Comparison of ENCODE assay signal across 8 cellular contexts in the genomic region with DNA sequence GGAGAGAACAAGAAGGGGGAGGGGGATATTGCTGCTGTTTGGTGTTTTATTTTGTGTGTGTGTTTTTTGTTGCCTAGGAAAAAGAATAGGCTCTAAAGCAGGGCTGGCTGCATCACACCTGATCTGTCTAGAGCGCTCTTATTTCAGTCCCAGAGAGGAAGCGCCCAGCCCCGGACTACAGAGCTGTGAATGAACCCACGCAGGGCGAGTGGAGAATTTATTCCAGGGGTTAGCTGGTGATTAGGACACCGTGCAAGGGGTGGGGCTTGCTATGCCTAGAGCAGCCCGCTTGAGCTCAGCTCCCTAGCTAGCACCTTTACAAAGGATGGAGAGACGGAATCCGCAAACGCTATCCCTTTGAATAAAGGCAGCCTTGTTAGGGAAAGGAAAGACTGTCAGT. TPM values are rescaled to one million over a fixed set of nuclear protein-coding genes. Genes with fewer than 3 reads are reported as not detected.
DNase-seq lines count a peak whose midpoint lies in the region; ATAC-seq and TF ChIP-seq lines count a peak whose summit lies in the region.

No MANE protein-coding gene starts in this region.

- H2AFZ ChIP-seq in SU-DHL-6 (ENCODE audit: low read depth, low read length, severe bottlenecking), result peak overlapping the region; percentile 10

- no peaks in the 10 kb centered on the region for H3K27me3 ChIP-seq in SU-DHL-6 (ENCODE audit: low read length)

- H3K9me3 ChIP-seq in SU-DHL-6 (ENCODE audit: insufficient read depth, low read length), result no peaks in the 10 kb centered on the region

- H3F3A ChIP-seq in SU-DHL-6 (ENCODE audit: insufficient read depth), result no peaks in the 10 kb centered on the region

- no peaks in the 10 kb centered on the region for H3K79me2 ChIP-seq in SU-DHL-6 (ENCODE audit: insufficient read depth, low read length)

- H3K9me2 ChIP-seq in SU-DHL-6 (replicated peaks; ENCODE audit: insufficient read depth, low read length), result no peaks in the 10 kb centered on the region

- no peak for TF ChIP-seq CTCF in AG09309 (IDR thresholded peaks at IDR 0.05; ENCODE audit: control insufficient read depth, insufficient read depth, low read depth, low read length, missing control alignments)
- no peak for TF ChIP-seq CTCF in SU-DHL-6 (IDR thresholded peaks at IDR 0.05; ENCODE audit: insufficient read depth, low read length, poor library complexity, severe bottlenecking)
- TF ChIP-seq CTCF in fibroblast of pulmonary artery (IDR thresholded peaks at IDR 0.05; ENCODE audit: low read length, missing control alignments), result no peak

- no peak overlapping the region for H3K27ac ChIP-seq in SU-DHL-6 (ENCODE audit: low read depth, low read length)

- peak overlapping the region; percentile 30 for H3K4me3 ChIP-seq in AG09309 (ENCODE audit: control insufficient read depth, low read depth, low read length)
- H3K4me3 ChIP-seq in SU-DHL-6 (ENCODE audit: insufficient read depth, low read length, poor library complexity, severe bottlenecking), result no peak overlapping the region
- peak overlapping the region; percentile 57 for H3K4me3 ChIP-seq in fibroblast of pulmonary artery (replicated peaks; ENCODE audit: low read depth, low read length)

- no peaks in the 10 kb centered on the region for H4K20me1 ChIP-seq in SU-DHL-6 (ENCODE audit: low read depth, low read length)

- H3K36me3 ChIP-seq in SU-DHL-6 (ENCODE audit: low read length), result no peaks in the 10 kb centered on the region

- ATAC-seq in HG03045 (IDR thresholded peaks at IDR 0.05; ENCODE audit: unreplicated experiment), result no peak

- H3K9ac ChIP-seq in SU-DHL-6 (ENCODE audit: low read length), result no peak overlapping the region

- peak overlapping the region; percentile 45 for H3K4me2 ChIP-seq in SU-DHL-6 (ENCODE audit: low read depth, low read length, poor library complexity, severe bottlenecking)

- DNase-seq in AG09309 (ENCODE audit: low read depth) (no peak), HPDE6-E6E7 (ENCODE audit: extremely low spot score) (peak; percentile 26), fibroblast of pulmonary artery (ENCODE audit: low read depth) (peak; percentile 57), myocyte (ENCODE audit: low read depth) (peak; percentile 64), superior temporal gyrus (ENCODE audit: extremely low spot score) (no peak)
- DNase-seq in activated effector memory CD4-positive, alpha-beta T cell treated with anti-CD3 and anti-CD28 coated beads, Interleukin-2, amount 50 U/mL, for 16 hours, result no peak

RNA-seq across cellular contexts. Expression of a gene that starts 0.6 kb away (rescaled TPM):
- total RNA-seq in myocyte, result 58.0 and 59.0 TPM in 2 replicates
- polyA plus RNA-seq in myocyte (2012), result 10.4 TPM

Comparison
In these comparisons a context has a peak if more than half of its experiments do, and no peak if none do; other contexts are left out.
1. DNase-seq: peak in HPDE6-E6E7 (single experiment), fibroblast of pulmonary artery (single experiment) and myocyte (single experiment); none in AG09309 (single experiment), activated effector memory CD4-positive, alpha-beta T cell treated with anti-CD3 and anti-CD28 coated beads, Interleukin-2, amount 50 U/mL, for 16 hours (single experiment) and superior temporal gyrus (single experiment).